Comparison of ENCODE assay signal across 1 cellular context in genomic region chr18:49023281-49023937, GRCh38.
TF ChIP-seq lines count a peak whose summit lies in the region.

No MANE protein-coding gene starts in this region.

TF ChIP-seq in H1, 55 proteins besides CTCF, POLR2A, EP300 and RAD21:
- TF ChIP-seq BACH1 (IDR thresholded peaks at IDR 0.05; ENCODE audit: low read length) (no peak), TAF7 (optimal IDR thresholded peaks at IDR 0.05; ENCODE audit: borderline replicate concordance, low read depth, low read length) (no peak), HDAC6 (IDR thresholded peaks at IDR 0.05; ENCODE audit: low read depth, low read length) (no peak), SP2 (IDR thresholded peaks at IDR 0.05; ENCODE audit: low read length) (no peak), RFX5 (IDR thresholded peaks at IDR 0.05; ENCODE audit: borderline replicate concordance, low read depth, low read length) (no peak), KDM5A (IDR thresholded peaks at IDR 0.05; ENCODE audit: low read length) (no peak), CBX5 (IDR thresholded peaks at IDR 0.05; ENCODE audit: low read depth, low read length) (no peak), TCF12 (IDR thresholded peaks at IDR 0.05; ENCODE audit: low read depth, low read length) (no peak), TEAD4 (IDR thresholded peaks at IDR 0.05; ENCODE audit: low read depth, low read length) (no peak)
TF ChIP-seq in H1: peak in this region for 0.
